ENCODE assay signal across 1 cellular context in the genomic region with DNA sequence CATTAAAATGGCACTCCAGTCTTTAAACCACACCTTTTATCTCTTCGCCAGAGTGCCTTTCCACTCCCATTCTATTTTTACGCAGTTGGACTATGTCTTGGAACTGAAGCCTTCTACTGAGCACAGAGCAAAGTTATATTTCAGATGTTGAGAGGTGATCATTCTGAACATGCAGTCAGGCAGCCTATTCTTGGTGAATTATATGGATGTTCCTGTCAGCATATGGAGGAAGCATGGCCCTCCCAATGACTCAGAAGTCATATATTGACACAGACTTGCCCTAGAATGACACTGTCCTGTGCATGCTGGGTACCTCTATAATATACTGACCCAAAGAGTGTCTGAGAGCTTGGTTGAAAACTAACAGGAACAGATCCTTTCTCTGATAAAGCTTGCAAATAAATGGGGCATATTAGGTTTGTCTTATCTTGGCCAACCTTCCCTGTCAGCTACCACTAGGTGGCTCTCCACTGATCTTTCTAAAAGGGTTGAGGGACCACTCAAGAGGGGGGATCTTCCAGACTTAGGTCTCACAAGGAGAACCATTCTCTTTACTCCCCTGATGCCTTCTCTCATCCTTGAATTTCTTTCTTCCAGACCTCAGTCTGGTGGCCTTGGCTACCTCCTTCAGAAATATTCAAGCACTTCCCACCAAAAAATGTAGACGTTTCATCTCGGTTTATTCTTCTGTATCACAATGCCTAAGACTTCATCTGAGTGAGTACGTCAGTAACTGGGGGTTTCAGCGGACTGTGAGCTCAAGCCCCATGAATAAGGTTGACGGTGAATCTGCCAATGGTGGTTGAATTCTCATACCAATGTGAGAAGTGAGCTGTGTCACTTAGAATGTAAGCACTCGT.
TF ChIP-seq lines count a peak whose summit lies in the region.

No MANE protein-coding gene starts in this region.

TF ChIP-seq in HepG2, 621 proteins besides CTCF, POLR2A, EP300 and RAD21 (continued from another document and continues in another):
- TF ChIP-seq SMARCE1 (IDR thresholded peaks at IDR 0.05; ENCODE audit: borderline replicate concordance) (no peak), HMG20A (CRISPR knock-in tag; IDR thresholded peaks at IDR 0.05; ENCODE audit: borderline replicate concordance) (peak; percentile 49; the same call in 1 of the 2 replicates), ZNF230 (CRISPR knock-in tag; IDR thresholded peaks at IDR 0.05) (no peak), HMGA1 (CRISPR knock-in tag; conservative IDR thresholded peaks at IDR 0.05) (no peak), ZNF224 (CRISPR knock-in tag; IDR thresholded peaks at IDR 0.05) (no peak; the same call in 1 of the 2 replicates), SMC3 (IDR thresholded peaks at IDR 0.05; ENCODE audit: low read length) (peak; percentile 44), FOXA1 (IDR thresholded peaks at IDR 0.05) (no peak), FOXA1 (CRISPR knock-in tag; IDR thresholded peaks at IDR 0.05) (no peak), MXD4 (CRISPR knock-in tag; IDR thresholded peaks at IDR 0.05) (no peak), STAG1 (CRISPR knock-in tag; IDR thresholded peaks at IDR 0.05) (peak; percentile 61), SMAD9 (CRISPR knock-in tag; IDR thresholded peaks at IDR 0.05) (no peak), MAZ (IDR thresholded peaks at IDR 0.05; ENCODE audit: borderline replicate concordance, low read depth, low read length) (no peak), MAZ (CRISPR knock-in tag; IDR thresholded peaks at IDR 0.05; ENCODE audit: low read depth) (no peak), ZFX (CRISPR knock-in tag; IDR thresholded peaks at IDR 0.05; ENCODE audit: low read depth) (no peak), ZKSCAN5 (CRISPR knock-in tag; IDR thresholded peaks at IDR 0.05) (no peak), TEAD3 (CRISPR knock-in tag; optimal IDR thresholded peaks at IDR 0.05; ENCODE audit: borderline replicate concordance) (peak; percentile 13), MEF2D (CRISPR knock-in tag; IDR thresholded peaks at IDR 0.05) (0 out of 2 replicates have a peak, but pooled peaks have one; percentile 34), POLR2AphosphoS2 (IDR thresholded peaks at IDR 0.05; ENCODE audit: low read depth, low read length) (no peak), ZNF703 (CRISPR knock-in tag; IDR thresholded peaks at IDR 0.05; ENCODE audit: borderline replicate concordance) (no peak), MED8 (CRISPR knock-in tag; IDR thresholded peaks at IDR 0.05; ENCODE audit: insufficient replicate concordance) (no peak), PHF5A (CRISPR knock-in tag; IDR thresholded peaks at IDR 0.05; ENCODE audit: low read depth, unreplicated experiment) (no peak), ZNF263 (CRISPR knock-in tag; IDR thresholded peaks at IDR 0.05) (no peak), ZFYVE20 (CRISPR knock-in tag; IDR thresholded peaks at IDR 0.05; ENCODE audit: borderline replicate concordance, low read depth) (no peak), CC2D1A (CRISPR knock-in tag; IDR thresholded peaks at IDR 0.05) (no peak), HCFC1 (IDR thresholded peaks at IDR 0.05; ENCODE audit: low read depth, low read length) (no peak), SMAD1 (CRISPR knock-in tag; IDR thresholded peaks at IDR 0.05; ENCODE audit: borderline replicate concordance, low read depth) (no peak), ELF3 (CRISPR knock-in tag; IDR thresholded peaks at IDR 0.05) (peak; percentile 57), ETV5 (CRISPR knock-in tag; IDR thresholded peaks at IDR 0.05; ENCODE audit: borderline replicate concordance) (peak; percentile 51; the same call in 1 of the 2 replicates), CCDC6 (CRISPR knock-in tag; IDR thresholded peaks at IDR 0.05) (no peak), NR1H2 (CRISPR knock-in tag; IDR thresholded peaks at IDR 0.05; ENCODE audit: borderline replicate concordance, low read depth) (no peak), RXRB (CRISPR knock-in tag; IDR thresholded peaks at IDR 0.05; ENCODE audit: borderline replicate concordance) (peak; percentile 76; the same call in 1 of the 2 replicates), SOX6 (IDR thresholded peaks at IDR 0.05) (no peak), SOX6 (CRISPR knock-in tag; IDR thresholded peaks at IDR 0.05) (peak; percentile 50; the same call in 1 of the 2 replicates), ZNF510 (CRISPR knock-in tag; IDR thresholded peaks at IDR 0.05; ENCODE audit: low read depth) (no peak), HNRNPH1 (optimal IDR thresholded peaks at IDR 0.05; ENCODE audit: low read depth, low read length) (no peak), RARA (CRISPR knock-in tag; IDR thresholded peaks at IDR 0.05) (peak; percentile 65), ZNF563 (CRISPR knock-in tag; IDR thresholded peaks at IDR 0.05) (no peak), POLR2AphosphoS5 (IDR thresholded peaks at IDR 0.05; ENCODE audit: low read depth, low read length) (no peak), CREB1 (IDR thresholded peaks at IDR 0.05) (0 out of 2 replicates have a peak, but pooled peaks have one; percentile 9), CREB1 (CRISPR knock-in tag; IDR thresholded peaks at IDR 0.05) (no peak; the same call in 1 of the 2 replicates), FOXA3 (CRISPR knock-in tag; IDR thresholded peaks at IDR 0.05) (no peak)
- TF ChIP-seq, protein P1, sequence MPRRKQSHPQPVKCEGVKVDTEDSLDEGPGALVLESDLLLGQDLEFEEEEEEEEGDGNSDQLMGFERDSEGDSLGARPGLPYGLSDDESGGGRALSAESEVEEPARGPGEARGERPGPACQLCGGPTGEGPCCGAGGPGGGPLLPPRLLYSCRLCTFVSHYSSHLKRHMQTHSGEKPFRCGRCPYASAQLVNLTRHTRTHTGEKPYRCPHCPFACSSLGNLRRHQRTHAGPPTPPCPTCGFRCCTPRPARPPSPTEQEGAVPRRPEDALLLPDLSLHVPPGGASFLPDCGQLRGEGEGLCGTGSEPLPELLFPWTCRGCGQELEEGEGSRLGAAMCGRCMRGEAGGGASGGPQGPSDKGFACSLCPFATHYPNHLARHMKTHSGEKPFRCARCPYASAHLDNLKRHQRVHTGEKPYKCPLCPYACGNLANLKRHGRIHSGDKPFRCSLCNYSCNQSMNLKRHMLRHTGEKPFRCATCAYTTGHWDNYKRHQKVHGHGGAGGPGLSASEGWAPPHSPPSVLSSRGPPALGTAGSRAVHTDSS (CRISPR knock-in tag; conservative IDR thresholded peaks at IDR 0.05): no peak
- TF ChIP-seq, protein P2, sequence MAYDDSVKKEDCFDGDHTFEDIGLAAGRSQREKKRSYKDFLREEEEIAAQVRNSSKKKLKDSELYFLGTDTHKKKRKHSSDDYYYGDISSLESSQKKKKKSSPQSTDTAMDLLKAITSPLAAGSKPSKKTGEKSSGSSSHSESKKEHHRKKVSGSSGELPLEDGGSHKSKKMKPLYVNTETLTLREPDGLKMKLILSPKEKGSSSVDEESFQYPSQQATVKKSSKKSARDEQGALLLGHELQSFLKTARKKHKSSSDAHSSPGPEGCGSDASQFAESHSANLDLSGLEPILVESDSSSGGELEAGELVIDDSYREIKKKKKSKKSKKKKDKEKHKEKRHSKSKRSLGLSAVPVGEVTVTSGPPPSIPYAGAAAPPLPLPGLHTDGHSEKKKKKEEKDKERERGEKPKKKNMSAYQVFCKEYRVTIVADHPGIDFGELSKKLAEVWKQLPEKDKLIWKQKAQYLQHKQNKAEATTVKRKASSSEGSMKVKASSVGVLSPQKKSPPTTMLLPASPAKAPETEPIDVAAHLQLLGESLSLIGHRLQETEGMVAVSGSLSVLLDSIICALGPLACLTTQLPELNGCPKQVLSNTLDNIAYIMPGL (CRISPR knock-in tag; IDR thresholded peaks at IDR 0.05; ENCODE audit: borderline replicate concordance in 1 of 2, low read depth in 1 of 2): peak in 1 of 2 experiments; percentile 76; a peak in 1 of 4 replicates
- TF ChIP-seq, protein P3, sequence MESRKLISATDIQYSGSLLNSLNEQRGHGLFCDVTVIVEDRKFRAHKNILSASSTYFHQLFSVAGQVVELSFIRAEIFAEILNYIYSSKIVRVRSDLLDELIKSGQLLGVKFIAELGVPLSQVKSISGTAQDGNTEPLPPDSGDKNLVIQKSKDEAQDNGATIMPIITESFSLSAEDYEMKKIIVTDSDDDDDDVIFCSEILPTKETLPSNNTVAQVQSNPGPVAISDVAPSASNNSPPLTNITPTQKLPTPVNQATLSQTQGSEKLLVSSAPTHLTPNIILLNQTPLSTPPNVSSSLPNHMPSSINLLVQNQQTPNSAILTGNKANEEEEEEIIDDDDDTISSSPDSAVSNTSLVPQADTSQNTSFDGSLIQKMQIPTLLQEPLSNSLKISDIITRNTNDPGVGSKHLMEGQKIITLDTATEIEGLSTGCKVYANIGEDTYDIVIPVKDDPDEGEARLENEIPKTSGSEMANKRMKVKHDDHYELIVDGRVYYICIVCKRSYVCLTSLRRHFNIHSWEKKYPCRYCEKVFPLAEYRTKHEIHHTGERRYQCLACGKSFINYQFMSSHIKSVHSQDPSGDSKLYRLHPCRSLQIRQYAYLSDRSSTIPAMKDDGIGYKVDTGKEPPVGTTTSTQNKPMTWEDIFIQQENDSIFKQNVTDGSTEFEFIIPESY (CRISPR knock-in tag; IDR thresholded peaks at IDR 0.05): no peak
- TF ChIP-seq, protein P4, sequence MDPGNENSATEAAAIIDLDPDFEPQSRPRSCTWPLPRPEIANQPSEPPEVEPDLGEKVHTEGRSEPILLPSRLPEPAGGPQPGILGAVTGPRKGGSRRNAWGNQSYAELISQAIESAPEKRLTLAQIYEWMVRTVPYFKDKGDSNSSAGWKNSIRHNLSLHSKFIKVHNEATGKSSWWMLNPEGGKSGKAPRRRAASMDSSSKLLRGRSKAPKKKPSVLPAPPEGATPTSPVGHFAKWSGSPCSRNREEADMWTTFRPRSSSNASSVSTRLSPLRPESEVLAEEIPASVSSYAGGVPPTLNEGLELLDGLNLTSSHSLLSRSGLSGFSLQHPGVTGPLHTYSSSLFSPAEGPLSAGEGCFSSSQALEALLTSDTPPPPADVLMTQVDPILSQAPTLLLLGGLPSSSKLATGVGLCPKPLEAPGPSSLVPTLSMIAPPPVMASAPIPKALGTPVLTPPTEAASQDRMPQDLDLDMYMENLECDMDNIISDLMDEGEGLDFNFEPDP (CRISPR knock-in tag; conservative IDR thresholded peaks at IDR 0.05): no peak
- TF ChIP-seq, protein P5, sequence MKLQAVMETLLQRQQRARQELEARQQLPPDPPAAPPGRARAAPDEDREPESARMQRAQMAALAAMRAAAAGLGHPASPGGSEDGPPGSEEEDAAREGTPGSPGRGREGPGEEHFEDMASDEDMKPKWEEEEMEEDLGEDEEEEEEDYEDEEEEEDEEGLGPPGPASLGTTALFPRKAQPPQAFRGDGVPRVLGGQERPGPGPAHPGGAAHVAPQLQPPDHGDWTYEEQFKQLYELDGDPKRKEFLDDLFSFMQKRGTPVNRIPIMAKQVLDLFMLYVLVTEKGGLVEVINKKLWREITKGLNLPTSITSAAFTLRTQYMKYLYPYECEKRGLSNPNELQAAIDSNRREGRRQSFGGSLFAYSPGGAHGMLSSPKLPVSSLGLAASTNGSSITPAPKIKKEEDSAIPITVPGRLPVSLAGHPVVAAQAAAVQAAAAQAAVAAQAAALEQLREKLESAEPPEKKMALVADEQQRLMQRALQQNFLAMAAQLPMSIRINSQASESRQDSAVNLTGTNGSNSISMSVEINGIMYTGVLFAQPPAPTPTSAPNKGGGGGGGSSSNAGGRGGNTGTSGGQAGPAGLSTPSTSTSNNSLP (IDR thresholded peaks at IDR 0.05; ENCODE audit: low read depth, low read length): peak; percentile 66
- TF ChIP-seq, protein P6, sequence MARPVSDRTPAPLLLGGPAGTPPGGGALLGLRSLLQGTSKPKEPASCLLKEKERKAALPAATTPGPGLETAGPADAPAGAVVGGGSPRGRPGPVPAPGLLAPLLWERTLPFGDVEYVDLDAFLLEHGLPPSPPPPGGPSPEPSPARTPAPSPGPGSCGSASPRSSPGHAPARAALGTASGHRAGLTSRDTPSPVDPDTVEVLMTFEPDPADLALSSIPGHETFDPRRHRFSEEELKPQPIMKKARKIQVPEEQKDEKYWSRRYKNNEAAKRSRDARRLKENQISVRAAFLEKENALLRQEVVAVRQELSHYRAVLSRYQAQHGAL (CRISPR knock-in tag; IDR thresholded peaks at IDR 0.05; ENCODE audit: not compliant biosample characterization): no peak
- TF ChIP-seq, protein P7, sequence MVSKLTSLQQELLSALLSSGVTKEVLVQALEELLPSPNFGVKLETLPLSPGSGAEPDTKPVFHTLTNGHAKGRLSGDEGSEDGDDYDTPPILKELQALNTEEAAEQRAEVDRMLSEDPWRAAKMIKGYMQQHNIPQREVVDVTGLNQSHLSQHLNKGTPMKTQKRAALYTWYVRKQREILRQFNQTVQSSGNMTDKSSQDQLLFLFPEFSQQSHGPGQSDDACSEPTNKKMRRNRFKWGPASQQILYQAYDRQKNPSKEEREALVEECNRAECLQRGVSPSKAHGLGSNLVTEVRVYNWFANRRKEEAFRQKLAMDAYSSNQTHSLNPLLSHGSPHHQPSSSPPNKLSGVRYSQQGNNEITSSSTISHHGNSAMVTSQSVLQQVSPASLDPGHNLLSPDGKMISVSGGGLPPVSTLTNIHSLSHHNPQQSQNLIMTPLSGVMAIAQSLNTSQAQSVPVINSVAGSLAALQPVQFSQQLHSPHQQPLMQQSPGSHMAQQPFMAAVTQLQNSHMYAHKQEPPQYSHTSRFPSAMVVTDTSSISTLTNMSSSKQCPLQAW (CRISPR knock-in tag; IDR thresholded peaks at IDR 0.05): no peak
- TF ChIP-seq, protein P8, sequence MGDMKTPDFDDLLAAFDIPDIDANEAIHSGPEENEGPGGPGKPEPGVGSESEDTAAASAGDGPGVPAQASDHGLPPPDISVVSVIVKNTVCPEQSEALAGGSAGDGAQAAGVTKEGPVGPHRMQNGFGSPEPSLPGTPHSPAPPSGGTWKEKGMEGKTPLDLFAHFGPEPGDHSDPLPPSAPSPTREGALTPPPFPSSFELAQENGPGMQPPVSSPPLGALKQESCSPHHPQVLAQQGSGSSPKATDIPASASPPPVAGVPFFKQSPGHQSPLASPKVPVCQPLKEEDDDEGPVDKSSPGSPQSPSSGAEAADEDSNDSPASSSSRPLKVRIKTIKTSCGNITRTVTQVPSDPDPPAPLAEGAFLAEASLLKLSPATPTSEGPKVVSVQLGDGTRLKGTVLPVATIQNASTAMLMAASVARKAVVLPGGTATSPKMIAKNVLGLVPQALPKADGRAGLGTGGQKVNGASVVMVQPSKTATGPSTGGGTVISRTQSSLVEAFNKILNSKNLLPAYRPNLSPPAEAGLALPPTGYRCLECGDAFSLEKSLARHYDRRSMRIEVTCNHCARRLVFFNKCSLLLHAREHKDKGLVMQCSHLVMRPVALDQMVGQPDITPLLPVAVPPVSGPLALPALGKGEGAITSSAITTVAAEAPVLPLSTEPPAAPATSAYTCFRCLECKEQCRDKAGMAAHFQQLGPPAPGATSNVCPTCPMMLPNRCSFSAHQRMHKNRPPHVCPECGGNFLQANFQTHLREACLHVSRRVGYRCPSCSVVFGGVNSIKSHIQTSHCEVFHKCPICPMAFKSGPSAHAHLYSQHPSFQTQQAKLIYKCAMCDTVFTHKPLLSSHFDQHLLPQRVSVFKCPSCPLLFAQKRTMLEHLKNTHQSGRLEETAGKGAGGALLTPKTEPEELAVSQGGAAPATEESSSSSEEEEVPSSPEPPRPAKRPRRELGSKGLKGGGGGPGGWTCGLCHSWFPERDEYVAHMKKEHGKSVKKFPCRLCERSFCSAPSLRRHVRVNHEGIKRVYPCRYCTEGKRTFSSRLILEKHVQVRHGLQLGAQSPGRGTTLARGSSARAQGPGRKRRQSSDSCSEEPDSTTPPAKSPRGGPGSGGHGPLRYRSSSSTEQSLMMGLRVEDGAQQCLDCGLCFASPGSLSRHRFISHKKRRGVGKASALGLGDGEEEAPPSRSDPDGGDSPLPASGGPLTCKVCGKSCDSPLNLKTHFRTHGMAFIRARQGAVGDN (CRISPR knock-in tag; IDR thresholded peaks at IDR 0.05): no peak
